ENCODE assay signal across 1 cellular context in genomic region chr14:104673481-104673880, GRCh38.
TF ChIP-seq lines count a peak whose summit lies in the region.

No MANE protein-coding gene starts in this region.

TF ChIP-seq in H1, 55 proteins besides CTCF, POLR2A, EP300 and RAD21:
- no peak for TF ChIP-seq YY1 (IDR thresholded peaks at IDR 0.05; ENCODE audit: low read depth, low read length)
- no peak for TF ChIP-seq JUN (IDR thresholded peaks at IDR 0.05; ENCODE audit: low read depth, low read length)
- no peak for TF ChIP-seq TEAD4 (IDR thresholded peaks at IDR 0.05; ENCODE audit: low read depth, low read length)
- no peak for TF ChIP-seq EZH2 (IDR thresholded peaks at IDR 0.05; ENCODE audit: low read depth, low read length, severe bottlenecking)
- TF ChIP-seq RBBP5 (IDR thresholded peaks at IDR 0.05; ENCODE audit: borderline replicate concordance, low read depth, low read length) = no peak
- TF ChIP-seq SP1 (IDR thresholded peaks at IDR 0.05; ENCODE audit: low read depth, low read length) = no peak
- TF ChIP-seq, protein P1, sequence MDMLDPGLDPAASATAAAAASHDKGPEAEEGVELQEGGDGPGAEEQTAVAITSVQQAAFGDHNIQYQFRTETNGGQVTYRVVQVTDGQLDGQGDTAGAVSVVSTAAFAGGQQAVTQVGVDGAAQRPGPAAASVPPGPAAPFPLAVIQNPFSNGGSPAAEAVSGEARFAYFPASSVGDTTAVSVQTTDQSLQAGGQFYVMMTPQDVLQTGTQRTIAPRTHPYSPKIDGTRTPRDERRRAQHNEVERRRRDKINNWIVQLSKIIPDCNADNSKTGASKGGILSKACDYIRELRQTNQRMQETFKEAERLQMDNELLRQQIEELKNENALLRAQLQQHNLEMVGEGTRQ (IDR thresholded peaks at IDR 0.05; ENCODE audit: low read length) = no peak
- TF ChIP-seq GTF2F1 (IDR thresholded peaks at IDR 0.05; ENCODE audit: borderline replicate concordance, low read depth, low read length) = no peak
